ENCODE assay signal across 12 cellular contexts in genomic region chrX:45697591-45697990, GRCh38.
DNase-seq lines count a peak whose midpoint lies in the region; ATAC-seq and TF ChIP-seq lines count a peak whose summit lies in the region.
"Had no signal": no experiment of that assay in that cellular context is flagged by ENCODE, and none has a peak within 500 bp of the region (broad histone marks: within the 10 kb centered on the region; RNA-seq: fewer than 3 reads in every experiment).

No MANE protein-coding gene starts in this region.

- no peak for TF ChIP-seq RAD21 in IMR-90 (IDR thresholded peaks at IDR 0.05; ENCODE audit: low read length)

- 0 out of 2 replicates have a peak overlapping the region, but pooled peaks have one; percentile 15 for H3K18ac ChIP-seq in IMR-90 (ENCODE audit: low read depth, low read length)

- DNase-seq in CD1c-positive myeloid dendritic cell (ENCODE audit: extremely low spot score) = peak; percentile 4
- peak; percentile 90 for DNase-seq in IMR-90
- DNase-seq in brain microvascular endothelial cell = peak; percentile 66
- DNase-seq in kidney tubule cell (ENCODE audit: low spot score) = peak; percentile 81
- no peak for DNase-seq in activated CD4-positive, CD25-positive, alpha-beta regulatory T cell (lab: John Stamatoyannopoulos, UW)
- no peak for DNase-seq in mesothelial cell of epicardium (ENCODE audit: low spot score in 2 of 2, unreplicated experiment in 2 of 2)
- DNase-seq: activated CD4-positive, alpha-beta T cell treated with anti-CD3 and anti-CD28 coated beads, Interleukin-2, amount 10 ng/mL, durations not matched to agents 24 days and 14 days; activated gamma-delta T cell treated with Interleukin-2 at 50 U/mL for 16 hours; NCI-H510A had no signal

- peak overlapping the region; percentile 16; the same call in 1 of the 2 replicates for H3K27ac ChIP-seq in IMR-90 (ENCODE audit: insufficient read depth, low read length)
- peak overlapping the region; percentile 35 for H3K27ac ChIP-seq in brain microvascular endothelial cell

- CTCF ChIA-PET in IMR-90 (lab: Yijun Ruan, JAX) = interaction anchor here (1.4 kb wide), 1 partner anchor 21 kb away, joined by 3 read pairs; no protein-coding TSS in a partner anchor

- no peak overlapping the region for H2BK15ac ChIP-seq in IMR-90 (ENCODE audit: low read depth, low read length)

- H3K9me3 Mint-ChIP-seq in mesothelial cell of epicardium = peaks cover 49% of the 10 kb centered on the region
- H3K9me3 Mint-ChIP-seq: dendritic cell treated with granulocyte-macrophage colony-stimulating factor and Interleukin-4, amounts not matched to agents 40 ng/mL and 50 ng/mL, for 4 days had no signal

- no peaks in the 10 kb centered on the region for H3K36me3 Mint-ChIP-seq in mesothelial cell of epicardium

- no peaks in the 10 kb centered on the region for H3K36me3 ChIP-seq in IMR-90 (ENCODE audit: control insufficient read depth, insufficient read depth, low read length)
- H3K36me3 ChIP-seq in brain microvascular endothelial cell (replicated peaks) = no peaks in the 10 kb centered on the region

- H2AFZ ChIP-seq in IMR-90 (replicated peaks; ENCODE audit: low read length, poor library complexity) = peak overlapping the region; percentile 73

- H4K8ac ChIP-seq in IMR-90 (ENCODE audit: low read depth in 2 of 2, low read length in 2 of 2) = peak overlapping the region; percentile 1 to 72; a peak in 2 of 4 replicates

- peak overlapping the region; percentile 83; the same call in 1 of the 2 replicates for H2BK120ac ChIP-seq in IMR-90 (ENCODE audit: low read depth, low read length)

- peak overlapping the region; percentile 95 for H2BK5ac ChIP-seq in IMR-90 (ENCODE audit: low read depth, low read length, poor library complexity, severe bottlenecking)

- no peak overlapping the region for H3K23ac ChIP-seq in IMR-90 (ENCODE audit: low read depth, low read length)

- ATAC-seq in IMR-90 (ENCODE audit: low read depth) (peak; percentile 86), GM19328 (IDR thresholded peaks at IDR 0.05; ENCODE audit: unreplicated experiment) (no peak), GM19023 (IDR thresholded peaks at IDR 0.05; ENCODE audit: unreplicated experiment) (no peak)

- H3K9me1 ChIP-seq in IMR-90 (ENCODE audit: insufficient read depth, low read length) = no peaks in the 10 kb centered on the region

- in situ Hi-C loops in IMR-90 (cut with MboI; ENCODE audit: low sequenced_read_pairs) (no loop called here), brain microvascular endothelial cell (cut with HindIII; ENCODE audit: low pct_ligation_motif_present, low sequenced_read_pairs) (no loop called here)

- H3K27me3 ChIP-seq in IMR-90 (ENCODE audit: control insufficient read depth, insufficient read depth, low read length) (no peaks in the 10 kb centered on the region), brain microvascular endothelial cell (replicated peaks) (no peaks in the 10 kb centered on the region)

- peak overlapping the region; percentile 75 for H2AK9ac ChIP-seq in IMR-90 (replicated peaks; ENCODE audit: low read depth, low read length, poor library complexity)

- no peak for TF ChIP-seq POLR2A in IMR-90 (IDR thresholded peaks at IDR 0.05; ENCODE audit: low read depth, low read length)

- no peak overlapping the region for H3K27ac Mint-ChIP-seq in mesothelial cell of epicardium
- H3K27ac Mint-ChIP-seq: activated CD4-positive, alpha-beta T cell treated with anti-CD3 and anti-CD28 coated beads, Interleukin-2, amount 10 ng/mL, durations not matched to agents 24 days and 14 days; dendritic cell treated with granulocyte-macrophage colony-stimulating factor and Interleukin-4, amounts not matched to agents 40 ng/mL and 50 ng/mL, for 4 days had no signal

- H3K4me3 Mint-ChIP-seq in mesothelial cell of epicardium = no peak overlapping the region
- H3K4me3 Mint-ChIP-seq: activated CD4-positive, alpha-beta T cell treated with anti-CD3 and anti-CD28 coated beads, Interleukin-2, amount 10 ng/mL, durations not matched to agents 24 days and 14 days; dendritic cell treated with granulocyte-macrophage colony-stimulating factor and Interleukin-4, amounts not matched to agents 40 ng/mL and 50 ng/mL, for 4 days had no signal

- no peak overlapping the region for H4K5ac ChIP-seq in IMR-90 (ENCODE audit: low read depth, low read length)

- no peaks in the 10 kb centered on the region for H3K79me1 ChIP-seq in IMR-90 (ENCODE audit: low read depth in 1 of 2, low read length in 2 of 2)

- H4K91ac ChIP-seq in IMR-90 (ENCODE audit: insufficient read depth, low read depth, low read length) = peak overlapping the region; percentile 43; the same call in 1 of the 2 replicates

- H3K9me3 ChIP-seq in IMR-90 (ENCODE audit: control insufficient read depth, insufficient read depth, low read length) = peaks cover under 1% of the 10 kb centered on the region; the same call in 1 of the 2 replicates

- H3K56ac ChIP-seq in IMR-90 (ENCODE audit: extremely low read depth, insufficient read depth, low read length) = peak overlapping the region; percentile 55; the same call in 1 of the 2 replicates

- no peaks in the 10 kb centered on the region for H3K4me1 Mint-ChIP-seq in mesothelial cell of epicardium

- no peak for TF ChIP-seq CTCF in IMR-90 (conservative IDR thresholded peaks at IDR 0.05; ENCODE audit: low read depth, low read length)
- TF ChIP-seq CTCF in brain microvascular endothelial cell (IDR thresholded peaks at IDR 0.05; ENCODE audit: low read depth, low read length, missing control alignments) = no peak
- TF ChIP-seq CTCF in mesothelial cell of epicardium (IDR thresholded peaks at IDR 0.05; ENCODE audit: unreplicated experiment) = no peak

- dilution Hi-C loops in IMR-90 (cut with HindIII; ENCODE audit: low sequenced_read_pairs, unreplicated experiment) = no loop called here

- no CpG with 5 or more reads among the region's 7 CpGs for WGBS in IMR-90 (ENCODE audit: extremely low coverage in 2 of 2, insufficient read length in 1 of 2), 2 experiments

- no peak overlapping the region for H2AK5ac ChIP-seq in IMR-90 (ENCODE audit: low read depth, low read length)

- peak overlapping the region; percentile 95; the same call in 1 of the 2 replicates for H3K4ac ChIP-seq in IMR-90 (ENCODE audit: low read depth, low read length)

- H3K27me3 Mint-ChIP-seq in mesothelial cell of epicardium (ENCODE audit: low read depth) = no peaks in the 10 kb centered on the region
- H3K27me3 Mint-ChIP-seq: activated CD4-positive, alpha-beta T cell treated with anti-CD3 and anti-CD28 coated beads, Interleukin-2, amount 10 ng/mL, durations not matched to agents 24 days and 14 days had no signal

- POLR2A ChIA-PET in IMR-90 (lab: Charles Lee; ENCODE audit: unreplicated experiment) = interaction anchor here (1.2 to 1.4 kb wide), 2 partner anchors 72 to 74 kb away, joined by 3 to 5 read pairs; no protein-coding TSS in a partner anchor

- peak overlapping the region; percentile 3; the same call in 1 of the 2 replicates for H3K4me2 ChIP-seq in IMR-90 (ENCODE audit: low read depth, low read length)

- no TSS peak for BruUV-seq in IMR-90 (replicated peaks; lab: Mats Ljungman, UMichigan)

- H3K14ac ChIP-seq in IMR-90 (replicated peaks; ENCODE audit: low read depth, low read length) = 0 out of 2 replicates have a peak overlapping the region, but pooled peaks have one; percentile 59

- no peaks in the 10 kb centered on the region for H4K20me1 ChIP-seq in IMR-90 (ENCODE audit: insufficient read depth, low read length)

- H3K4me1 ChIP-seq in IMR-90 (ENCODE audit: control insufficient read depth, insufficient read depth, low read length) = no peaks in the 10 kb centered on the region

- intact Hi-C loops in IMR-90 (cut with micrococcal nuclease) = no loop called here

- no peak overlapping the region for H3K9ac ChIP-seq in IMR-90 (ENCODE audit: low read depth, low read length)

- peak overlapping the region; percentile 88; the same call in 1 of the 2 replicates for H2BK20ac ChIP-seq in IMR-90 (ENCODE audit: low read depth, low read length)

- H3K4me3 ChIP-seq in IMR-90 (ENCODE audit: insufficient read depth, low read depth, low read length) = no peak overlapping the region
- H3K4me3 ChIP-seq in brain microvascular endothelial cell (ENCODE audit: low read depth, low read length) = no peak overlapping the region

TF ChIP-seq in IMR-90, 13 proteins besides CTCF, POLR2A, EP300 and RAD21:
- TF ChIP-seq BHLHE40 (IDR thresholded peaks at IDR 0.05; ENCODE audit: low read depth, low read length) (peak; percentile 10; the same call in 1 of the 2 replicates), MXI1 (IDR thresholded peaks at IDR 0.05; ENCODE audit: borderline replicate concordance, low read depth, low read length) (no peak), FOS (IDR thresholded peaks at IDR 0.05; ENCODE audit: low read depth, low read length) (peak; percentile 36; the same call in 1 of the 2 replicates), CEBPB (IDR thresholded peaks at IDR 0.05; ENCODE audit: low read depth, low read length) (peak; percentile 69; the same call in 1 of the 2 replicates), MAZ (IDR thresholded peaks at IDR 0.05; ENCODE audit: borderline replicate concordance, low read depth, low read length) (no peak), RCOR1 (IDR thresholded peaks at IDR 0.05; ENCODE audit: insufficient replicate concordance, low read length) (no peak), MAFK (IDR thresholded peaks at IDR 0.05; ENCODE audit: low read depth, low read length) (no peak), ELK1 (IDR thresholded peaks at IDR 0.05; ENCODE audit: borderline replicate concordance, low read depth, low read length) (no peak)

Comparison
In these comparisons a context has a peak if more than half of its experiments do, and no peak if none do; other contexts are left out.
1. DNase-seq: peak in CD1c-positive myeloid dendritic cell (single experiment), IMR-90 (single experiment), brain microvascular endothelial cell (single experiment) and kidney tubule cell (single experiment); none in activated CD4-positive, CD25-positive, alpha-beta regulatory T cell (0 of 4) and mesothelial cell of epicardium (0 of 2).